In the genomic region with DNA sequence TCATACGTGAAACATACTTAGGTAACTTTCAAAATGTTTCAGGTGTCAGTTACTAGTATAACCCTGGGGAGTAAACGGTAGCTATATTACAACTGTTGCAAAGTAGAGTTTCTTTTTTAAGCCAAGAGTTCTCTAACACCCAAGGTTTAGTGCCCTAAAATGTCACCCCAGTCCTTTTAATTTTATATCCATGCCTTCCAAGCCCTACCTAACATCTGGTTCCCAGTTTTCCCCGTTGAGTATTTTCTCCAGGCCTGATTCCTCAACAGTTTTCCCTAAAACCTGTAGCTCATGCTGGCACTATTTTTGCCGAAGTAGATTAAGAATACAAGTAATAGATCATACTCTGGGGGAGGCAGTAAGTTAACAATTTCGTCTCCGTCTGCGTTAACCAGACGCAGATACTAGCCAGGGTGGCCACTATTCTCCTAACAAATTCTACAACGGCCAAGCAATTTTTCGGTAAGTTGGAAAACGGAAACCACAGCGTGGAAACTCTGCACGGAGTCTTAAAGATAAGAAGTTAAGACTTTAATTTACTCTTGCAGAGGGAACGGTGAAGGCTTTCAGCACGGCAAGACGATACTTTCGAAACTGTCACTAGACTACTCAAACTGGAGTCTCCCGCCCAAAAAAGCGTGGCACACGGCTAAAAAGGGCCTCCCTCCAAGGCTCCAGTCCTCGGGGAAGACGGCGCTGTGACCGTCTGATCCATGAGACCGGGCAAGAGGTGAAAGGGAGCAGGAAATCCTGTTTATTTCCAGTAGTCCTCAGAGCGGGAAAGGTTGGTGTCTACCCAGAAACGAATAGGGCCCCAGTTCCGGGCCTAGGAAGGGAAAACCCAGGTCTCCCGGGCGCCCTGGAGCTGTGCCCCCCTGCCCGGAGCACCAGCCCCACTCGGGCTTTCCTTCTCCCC, we compare ENCODE assay signal across 8 cellular contexts. TPM values are rescaled to one million over a fixed set of nuclear protein-coding genes. Genes with fewer than 3 reads are reported as not detected.
DNase-seq lines count a peak whose midpoint lies in the region; ATAC-seq and TF ChIP-seq lines count a peak whose summit lies in the region.

No MANE protein-coding gene starts in this region.

- TF ChIP-seq POLR2A in testis (IDR thresholded peaks at IDR 0.05), result no peak

- peaks cover 43% of the 10 kb centered on the region for H3K36me3 Mint-ChIP-seq in brain

- H3K4me3 Mint-ChIP-seq in brain, result peak overlapping the region; percentile 90 to 99 (median 95)

- peak overlapping the region; percentile 96 to 100 for H3K27ac ChIP-seq in testis

- peak; percentile 39 for DNase-seq in stimulated activated CD4-positive, alpha-beta T cell treated with anti-CD3 and anti-CD28 coated beads, Interleukin-15, amount 100 ng/mL, for 24 hours
- DNase-seq in stimulated activated CD4-positive, alpha-beta T cell treated with anti-CD3 and anti-CD28 coated beads, Interleukin-4, amount 100 ng/mL, for 4 hours, result no peak
- DNase-seq in NCI-H2029 treated with DMSO at 0.1 percent for 48 hours (lab: John Stamatoyannopoulos, UW) (peak; percentile 26), left colon (peak in 1 of 2 donors; percentile 36), testis (no peak), retina (no peak)

- peaks cover 55% of the 10 kb centered on the region for H3K4me1 Mint-ChIP-seq in brain

- H3K9me3 Mint-ChIP-seq in brain, result peaks cover 0 to 10% (median 5%) of the 10 kb centered on the region in 5 experiments

- H3K27me3 Mint-ChIP-seq in brain, result peaks cover 5% of the 10 kb centered on the region

- peak overlapping the region; percentile 96 to 97 for H3K4me3 ChIP-seq in testis

- H3K9me3 ChIP-seq in testis, result no peaks in the 10 kb centered on the region

- TF ChIP-seq CTCF in brain (conservative IDR thresholded peaks at IDR 0.05), result no peak
- TF ChIP-seq CTCF in testis (IDR thresholded peaks at IDR 0.05), result no peak

- ATAC-seq in left colon (peak; percentile 55), HG02885 (IDR thresholded peaks at IDR 0.05; ENCODE audit: poor library complexity, unreplicated experiment) (no peak)

- peak overlapping the region; percentile 93 to 99 (median 98) for H3K27ac Mint-ChIP-seq in brain

- no peaks in the 10 kb centered on the region for H3K27me3 ChIP-seq in testis

- intact Hi-C loops in left colon (cut with DNase I, micrococcal nuclease), result no loop called here
- intact Hi-C loops in testis (cut with DNase I; ENCODE audit: low total_unique reads), result loop anchor here (5.0 kb wide), 1 partner anchor 58 kb away; a partner anchor contains a TSS

- H3K4me1 ChIP-seq in testis, result peaks cover 24% of the 10 kb centered on the region

- no peaks in the 10 kb centered on the region for H3K36me3 ChIP-seq in testis (ENCODE audit: low read depth, missing control alignments)

- 0 to 2% methylated on average over 26 to 32 of the region's 32 CpGs for WGBS in testis, 2 donors

RNA-seq across cellular contexts. Expression of a gene that starts 0.9 kb away (rescaled TPM):
- polyA plus RNA-seq in brain (ENCODE audit: insufficient read depth, low read depth, low replicate concordance) (132 TPM), testis (ENCODE audit: insufficient read depth, low read depth, low replicate concordance) (63.2 TPM)
- total RNA-seq in left colon (10 to 100 TPM; 62.7 to 71.3 TPM), testis (10 to 100 TPM; 77.1 to 81.7 TPM)

RNA-seq across cellular contexts. Expression of a gene that starts 50.0 kb away (rescaled TPM):
- polyA plus RNA-seq in brain (ENCODE audit: insufficient read depth, low read depth, low replicate concordance) (31.1 TPM), testis (ENCODE audit: insufficient read depth, low read depth, low replicate concordance) (33.7 TPM)
- total RNA-seq in left colon (10 to 100 TPM; 14.3 to 20.6 TPM), testis (10 to 100 TPM; 37.3 to 38.9 TPM)

RNA-seq across cellular contexts. Expression of a gene that starts 55.6 kb away (rescaled TPM):
- polyA plus RNA-seq in brain (ENCODE audit: insufficient read depth, low read depth, low replicate concordance) (10.6 TPM), testis (ENCODE audit: insufficient read depth, low read depth, low replicate concordance) (13.3 TPM)
- total RNA-seq in left colon (1 to 10 TPM; 2.0 to 2.4 TPM), testis (10 to 100 TPM; 21.7 to 39.1 TPM)

RNA-seq across cellular contexts. Expression of a gene that starts 57.1 kb away (rescaled TPM):
- polyA plus RNA-seq in brain (ENCODE audit: insufficient read depth, low read depth, low replicate concordance) (0.78 TPM), testis (ENCODE audit: insufficient read depth, low read depth, low replicate concordance) (35.6 TPM)
- total RNA-seq in left colon (1 to 10 TPM; 1.3 to 6.3 TPM), testis (10 to 100 TPM; 40.3 to 41.3 TPM)

Comparison
In these comparisons a context has a peak if more than half of its experiments do, and no peak if none do; other contexts are left out.
1. DNase-seq: peak in stimulated activated CD4-positive, alpha-beta T cell treated with anti-CD3 and anti-CD28 coated beads, Interleukin-15, amount 100 ng/mL, for 24 hours (single experiment) and NCI-H2029 treated with DMSO at 0.1 percent for 48 hours (single experiment); none in stimulated activated CD4-positive, alpha-beta T cell treated with anti-CD3 and anti-CD28 coated beads, Interleukin-4, amount 100 ng/mL, for 4 hours (0 of 2), testis (single experiment) and retina (single experiment).
2. RNA of a gene that starts 55.6 kb away (total RNA-seq): 21.7 to 39.1 TPM in testis; 2.0 to 2.4 TPM in left colon; every median in the first group is over 4 times any median in the second.